In genomic region chr11:9802291-9802861, GRCh38 we compare ENCODE assay signal across 10 cellular contexts.
A peak's percentile ranks its signal among the peaks of the same experiment; 100 is the strongest.
DNase-seq lines count a peak whose midpoint lies in the region; TF ChIP-seq lines count a peak whose summit lies in the region.
"Had no signal": no experiment of that assay in that cellular context is flagged by ENCODE, and none has a peak within 500 bp of the region (broad histone marks: within the 10 kb centered on the region; RNA-seq: fewer than 3 reads in every experiment).

No MANE protein-coding gene starts in this region.

- H4K8ac ChIP-seq in mesendoderm (ENCODE audit: low read depth, low read length) = peak overlapping the region; percentile 28

- no peak overlapping the region for H2BK15ac ChIP-seq in mesendoderm (replicated peaks; ENCODE audit: low read depth)

- no peak overlapping the region for H3K4me2 ChIP-seq in mesendoderm (ENCODE audit: low read length)

- peak; percentile 43 for DNase-seq in AG08396 (ENCODE audit: low spot score)
- DNase-seq in LoVo (ENCODE audit: low spot score) = peak; percentile 27
- no peak for DNase-seq in caudate nucleus (lab: John Stamatoyannopoulos, UW)
- peak; percentile 84 for DNase-seq in mesendoderm
- no peak for DNase-seq in NCI-H82 treated with DMSO at 0.1 percent for 48 hours (lab: John Stamatoyannopoulos, UW; ENCODE audit: unreplicated experiment)
- DNase-seq in HEK293T (ENCODE audit: extremely low spot score) = no peak
- no peak for DNase-seq in amygdala (lab: John Stamatoyannopoulos, UW)
- DNase-seq in NOMO-1 treated with dmso at 0.1 percent for 144 hours (lab: John Stamatoyannopoulos, UW; ENCODE audit: unreplicated experiment) = no peak
- DNase-seq: DND-41, kidney had no signal

- peak overlapping the region; percentile 97 for H3K18ac ChIP-seq in mesendoderm (ENCODE audit: low read length)

- peak overlapping the region; percentile 59 for H3K4ac ChIP-seq in mesendoderm (ENCODE audit: low read depth, low read length)

- no peaks in the 10 kb centered on the region for H3K36me3 ChIP-seq in mesendoderm (ENCODE audit: control insufficient read depth, insufficient read depth, low read length)

- no peaks in the 10 kb centered on the region for H3K79me1 ChIP-seq in mesendoderm (ENCODE audit: low read length)

- H3K56ac ChIP-seq in mesendoderm (ENCODE audit: low read length) = peak overlapping the region; percentile 86

- no peaks in the 10 kb centered on the region for H3K79me2 ChIP-seq in mesendoderm (ENCODE audit: control insufficient read depth, insufficient read depth, low read length)

- peak overlapping the region; percentile 95 for H2BK5ac ChIP-seq in mesendoderm (ENCODE audit: low read length)

- H3K4me3 ChIP-seq in mesendoderm (ENCODE audit: low read length) = no peak overlapping the region

- H2BK120ac ChIP-seq in mesendoderm (ENCODE audit: low read depth, low read length) = peak overlapping the region; percentile 90

- WGBS in mesendoderm (ENCODE audit: extremely low coverage, insufficient coverage, low lambda C conversion rate) = no CpG with 5 or more reads among the region's 3 CpGs

- no peak overlapping the region for H3K23ac ChIP-seq in mesendoderm (ENCODE audit: low read length)

- CTCF ChIA-PET in HEK293T (lab: Yijun Ruan, JAX) = interaction anchor here (1.4 kb wide), 1 partner anchor 170 kb away, joined by 4 read pairs; no protein-coding TSS in a partner anchor

- H2AK5ac ChIP-seq in mesendoderm (ENCODE audit: low read length) = peak overlapping the region; percentile 76

- H3K27me3 ChIP-seq in mesendoderm (ENCODE audit: insufficient read depth, low read length, poor library complexity) = no peaks in the 10 kb centered on the region

- peak overlapping the region; percentile 64 for H3K27ac ChIP-seq in caudate nucleus (ENCODE audit: low read depth, low read length)
- peak overlapping the region; percentile 97 for H3K27ac ChIP-seq in mesendoderm (ENCODE audit: low read depth, low read length)

- H3K9ac ChIP-seq in mesendoderm (ENCODE audit: low read length) = peak overlapping the region; percentile 51

- H3K4me1 ChIP-seq in mesendoderm (ENCODE audit: control insufficient read depth, low read depth, low read length) = peaks cover 9% of the 10 kb centered on the region

- H4K5ac ChIP-seq in mesendoderm (ENCODE audit: low read length) = peak overlapping the region; percentile 17

- POLR2A ChIA-PET in HEK293T (lab: Yijun Ruan, JAX) = interaction anchor here (0.7 to 1.8 kb wide), 2 partner anchors 44 to 502 kb away, joined by 3 to 5 read pairs; partner anchors contain the start of gene ADM

TF ChIP-seq in HEK293T, 16 proteins besides CTCF, POLR2A, EP300 and RAD21:
- no peak for TF ChIP-seq CTBP1 (IDR thresholded peaks at IDR 0.05; ENCODE audit: borderline replicate concordance)
- no peak for TF ChIP-seq L3MBTL2 (conservative IDR thresholded peaks at IDR 0.05)
- no peak for TF ChIP-seq FOXK2 (IDR thresholded peaks at IDR 0.05)
- TF ChIP-seq BHLHE40 (IDR thresholded peaks at IDR 0.05; ENCODE audit: borderline replicate concordance) = no peak
- TF ChIP-seq PKNOX1 (IDR thresholded peaks at IDR 0.05) = no peak
- TF ChIP-seq ARNT (IDR thresholded peaks at IDR 0.05) = no peak

Comparison
In these comparisons a context has a peak if more than half of its experiments do, and no peak if none do; other contexts are left out.
1. DNase-seq: peak in AG08396 (single experiment), LoVo (single experiment) and mesendoderm (single experiment); none in caudate nucleus (0 of 61), NCI-H82 treated with DMSO at 0.1 percent for 48 hours (single experiment), HEK293T (single experiment), amygdala (0 of 56) and NOMO-1 treated with dmso at 0.1 percent for 144 hours (single experiment).